ENCODE assay signal across 1 cellular context in genomic region chr5:179832039-179832745, GRCh38.
TF ChIP-seq lines count a peak whose summit lies in the region.

No MANE protein-coding gene starts in this region.

TF ChIP-seq in GM23338, 12 proteins besides CTCF, POLR2A, EP300 and RAD21 (continued from another document):
- TF ChIP-seq ZNF462 (CRISPR knock-in tag; IDR thresholded peaks at IDR 0.05): no peak
- no peak for TF ChIP-seq CREB1 (CRISPR knock-in tag; IDR thresholded peaks at IDR 0.05; ENCODE audit: low read depth)
- TF ChIP-seq ZNF331 (CRISPR knock-in tag; IDR thresholded peaks at IDR 0.05; ENCODE audit: low read depth): no peak
- TF ChIP-seq ZNF114 (CRISPR knock-in tag; IDR thresholded peaks at IDR 0.05): no peak
- TF ChIP-seq REST (IDR thresholded peaks at IDR 0.05; ENCODE audit: unreplicated experiment): no peak
- no peak for TF ChIP-seq NANOG (IDR thresholded peaks at IDR 0.05; ENCODE audit: borderline replicate concordance)
- TF ChIP-seq ETS1 (IDR thresholded peaks at IDR 0.05): no peak
- TF ChIP-seq EZH2phosphoT487 (IDR thresholded peaks at IDR 0.05; ENCODE audit: unreplicated experiment): no peak
- no peak for TF ChIP-seq JUNB (IDR thresholded peaks at IDR 0.05; ENCODE audit: unreplicated experiment)
- no peak for TF ChIP-seq EZH2 (IDR thresholded peaks at IDR 0.05; ENCODE audit: low read depth, unreplicated experiment)
- TF ChIP-seq POLR2AphosphoS5 (IDR thresholded peaks at IDR 0.05; ENCODE audit: low read depth): no peak
